9 cellular contexts compared by ENCODE assay signal in genomic region chr19:41951686-41952172, GRCh38. TPM values are rescaled to one million over a fixed set of nuclear protein-coding genes. Genes with fewer than 3 reads are reported as not detected.
DNase-seq lines count a peak whose midpoint lies in the region; ATAC-seq and TF ChIP-seq lines count a peak whose summit lies in the region.
"Had no signal": no experiment of that assay in that cellular context is flagged by ENCODE, and none has a peak within 500 bp of the region (broad histone marks: within the 10 kb centered on the region; RNA-seq: fewer than 3 reads in every experiment).

No MANE protein-coding gene starts in this region.

- no peaks in the 10 kb centered on the region; the same call in 1 of the 2 replicates for H3K27me3 ChIP-seq in iPS DF 6.9 (ENCODE audit: control insufficient read depth, insufficient read depth, low read length)
- no peaks in the 10 kb centered on the region for H3K27me3 ChIP-seq in smooth muscle cell (ENCODE audit: low read depth)

- H3K4me1 ChIP-seq in iPS DF 6.9 (ENCODE audit: control insufficient read depth, insufficient read depth, low read length) (no peaks in the 10 kb centered on the region), smooth muscle cell (ENCODE audit: low read depth) (no peaks in the 10 kb centered on the region)

- H3K4me2 ChIP-seq in smooth muscle cell, result no peak overlapping the region

- H3K36me3 ChIP-seq in iPS DF 6.9 (ENCODE audit: control insufficient read depth, insufficient read depth, low read length) (peaks cover 2% of the 10 kb centered on the region), smooth muscle cell (ENCODE audit: low read depth) (no peaks in the 10 kb centered on the region)

- ATAC-seq in GM19397 (IDR thresholded peaks at IDR 0.05; ENCODE audit: unreplicated experiment) (no peak), HG03520 (IDR thresholded peaks at IDR 0.05; ENCODE audit: unreplicated experiment) (no peak)

- H3F3A ChIP-seq in smooth muscle cell (ENCODE audit: low read depth), result no peaks in the 10 kb centered on the region

- H3K9me3 ChIP-seq in iPS DF 6.9 (ENCODE audit: control insufficient read depth, insufficient read depth, low read length), result no peaks in the 10 kb centered on the region
- H3K9me3 ChIP-seq in smooth muscle cell (replicated peaks; ENCODE audit: low read depth), result no peaks in the 10 kb centered on the region

- peaks cover 7% of the 10 kb centered on the region for H4K20me1 ChIP-seq in smooth muscle cell (ENCODE audit: low read depth)

- H2AFZ ChIP-seq in smooth muscle cell (ENCODE audit: low read depth), result no peak overlapping the region

- no peaks in the 10 kb centered on the region for H3K79me2 ChIP-seq in smooth muscle cell (ENCODE audit: low read depth)

- WGBS in iPS DF 6.9 (ENCODE audit: insufficient coverage, insufficient read length), result no CpG with 5 or more reads among the region's 12 CpGs
- 10% methylated on average over 11 of the region's 12 CpGs for WGBS in smooth muscle cell (ENCODE audit: low lambda C conversion rate)

- DNase-seq in GM12864 (ENCODE audit: low read depth), result peak; percentile 52
- DNase-seq in NAMALWA (ENCODE audit: low spot score), result peak; percentile 87
- DNase-seq in T-helper 22 cell (ENCODE audit: low read depth), result peak; percentile 52
- DNase-seq in astrocyte of the hippocampus (ENCODE audit: low read depth, low spot score), result peak; percentile 81
- peak; percentile 82 for DNase-seq in iPS DF 6.9 (ENCODE audit: low read depth, low spot score)
- peak; percentile 67 for DNase-seq in smooth muscle cell (lab: John Stamatoyannopoulos, UW; ENCODE audit: unreplicated experiment)

- H3K27ac ChIP-seq in iPS DF 6.9 (ENCODE audit: low read length), result no peak overlapping the region
- H3K27ac ChIP-seq in smooth muscle cell (ENCODE audit: low read depth), result no peak overlapping the region
- H3K27ac ChIP-seq: skin epidermis had no signal

- H3K9ac ChIP-seq in smooth muscle cell (ENCODE audit: low read depth), result no peak overlapping the region

- TF ChIP-seq CTCF in GM12864 (IDR thresholded peaks at IDR 0.05; ENCODE audit: low read depth, low read length, missing control alignments) (peak; percentile 100), smooth muscle cell (IDR thresholded peaks at IDR 0.05; ENCODE audit: borderline replicate concordance, insufficient read depth, poor library complexity, severe bottlenecking) (peak; percentile 99)

- H3K4me3 ChIP-seq in GM12864 (ENCODE audit: low read depth, low read length) (no peak overlapping the region), iPS DF 6.9 (ENCODE audit: low read length) (peak overlapping the region; percentile 27; the same call in 1 of the 2 replicates), smooth muscle cell (no peak overlapping the region)
- H3K4me3 ChIP-seq: skin epidermis had no signal

RNA-seq across cellular contexts. Expression of gene RABAC1, which starts 7.4 kb away (rescaled TPM):
- 254 and 304 TPM in 2 replicates for total RNA-seq in smooth muscle cell
- 532 and 581 TPM in 2 replicates for polyA plus RNA-seq in smooth muscle cell

RNA-seq across cellular contexts. Expression of gene ERFL, which starts 23.5 kb away (rescaled TPM):
- total RNA-seq in smooth muscle cell, result 0.09 TPM in 1 of 2 replicates, not detected in the other
- polyA plus RNA-seq in smooth muscle cell, result 0.09 and 0.11 TPM in 2 replicates

RNA-seq across cellular contexts. Expression of gene ATP1A3, which starts 42.3 kb away (rescaled TPM):
- total RNA-seq in smooth muscle cell, result not detected in 2 replicates
- polyA plus RNA-seq in smooth muscle cell, result not detected in 2 replicates
